26 cellular contexts compared by ENCODE assay signal in genomic region chr20:10328897-10329255, GRCh38.
DNase-seq lines count a peak whose midpoint lies in the region; ATAC-seq, FAIRE-seq and TF ChIP-seq lines count a peak whose summit lies in the region.
"Had no signal": no experiment of that assay in that cellular context is flagged by ENCODE, and none has a peak within 500 bp of the region (broad histone marks: within the 10 kb centered on the region; RNA-seq: fewer than 3 reads in every experiment).

No MANE protein-coding gene starts in this region.

- H3K36me3 ChIP-seq in HEK293 (ENCODE audit: control insufficient read depth in 2 of 2, insufficient read depth in 1 of 2, low read length in 2 of 2) (no peaks in the 10 kb centered on the region), SK-N-SH (replicated peaks in 1 of 2; ENCODE audit: control insufficient read depth in 1 of 2, insufficient read depth in 2 of 2, low read length in 1 of 2) (no peaks in the 10 kb centered on the region)
- H3K36me3 ChIP-seq: gastroesophageal sphincter, lower lobe of right lung, upper lobe of right lung had no signal

- H3K4me1 ChIP-seq in A549 (peaks cover 36% of the 10 kb centered on the region), HEK293 (ENCODE audit: control insufficient read depth, insufficient read depth, low read length) (peaks cover 20% of the 10 kb centered on the region), SK-N-SH (ENCODE audit: control insufficient read depth in 1 of 2, insufficient read depth in 2 of 2, low read depth in 1 of 2, low read length in 1 of 2) (peaks cover 0 to 3% of the 10 kb centered on the region in 2 experiments; a peak in 1 of 4 replicates)
- H3K4me1 ChIP-seq: gastroesophageal sphincter, lower lobe of right lung, upper lobe of right lung had no signal

- TF ChIP-seq EP300 in A549 (IDR thresholded peaks at IDR 0.05), result no peak
- no peak for TF ChIP-seq EP300 in SK-N-SH (IDR thresholded peaks at IDR 0.05; ENCODE audit: borderline replicate concordance in 1 of 2, low read depth in 1 of 2, low read length in 1 of 2)

- H3K4me3 ChIP-seq in A549 (peak overlapping the region; percentile 45), HEK293 (ENCODE audit: low read depth, low read length) (no peak overlapping the region), SK-N-SH (ENCODE audit: low read depth in 2 of 2, low read length in 1 of 2) (no peak overlapping the region)
- H3K4me3 ChIP-seq: gastroesophageal sphincter, GM12878, lower lobe of right lung, mucosa of descending colon, upper lobe of right lung had no signal

- DNase-seq in A549 (ENCODE audit: low read depth in 1 of 2, low spot score in 1 of 2), result peak in 1 of 2 experiments; percentile 44
- DNase-seq in SHP77 (lab: John Stamatoyannopoulos, UW), result peak; percentile 38 to 43
- peak; percentile 33 for DNase-seq in fibroblast of gingiva (ENCODE audit: low read depth)
- DNase-seq in SK-N-SH, result no peak
- DNase-seq in activated gamma-delta T cell treated with Interleukin-2 at 50 U/mL for 16 hours, result no peak
- DNase-seq in posterior cingulate gyrus, result no peak
- DNase-seq: activated CD4-positive, alpha-beta T cell treated with anti-CD3 and anti-CD28 coated beads for 48 hours; activated CD8-positive, alpha-beta memory T cell treated with anti-CD3 and anti-CD28 coated beads, Interleukin-2, amount 10 ng/mL, durations not matched to agents 7 days and 5 days; DMS153; effector CD8-positive, alpha-beta T cell; hypothalamus; Karpas-422; lower lobe of right lung; mucosa of descending colon; NCI-H1105; NCI-H2107; NCI-H510A; upper lobe of right lung had no signal

- H3K9me3 ChIP-seq in A549 (no peaks in the 10 kb centered on the region), HEK293 (ENCODE audit: control insufficient read depth, insufficient read depth, low read depth, low read length) (no peaks in the 10 kb centered on the region), SK-N-SH (no peaks in the 10 kb centered on the region)
- H3K9me3 ChIP-seq: gastroesophageal sphincter, lower lobe of right lung, mucosa of descending colon, upper lobe of right lung had no signal

- POLR2A ChIA-PET in A549 (lab: Yijun Ruan, JAX) (interaction anchor here (1.6 to 2.0 kb wide), 2 partner anchors 23 to 105 kb away, joined by 5 to 14 read pairs; no protein-coding TSS in a partner anchor), HEK293 (lab: Yijun Ruan, JAX) (no interaction called here), SK-N-SH (lab: Yijun Ruan, JAX) (no interaction called here)

- FAIRE-seq in A549 (lab: Jason Lieb, UNC), result no peak
- FAIRE-seq: GM12878, islet of Langerhans had no signal

- no peaks in the 10 kb centered on the region for H3K27me3 ChIP-seq in SK-N-SH (ENCODE audit: insufficient read depth)
- H3K27me3 ChIP-seq: gastroesophageal sphincter, upper lobe of right lung had no signal

- ATAC-seq in A549 (peak; percentile 40 to 45; a peak in 4 of 6 replicates), HG03139 (IDR thresholded peaks at IDR 0.05; ENCODE audit: unreplicated experiment) (no peak)
- ATAC-seq: activated CD8-positive, alpha-beta memory T cell treated with anti-CD3 and anti-CD28 coated beads, Interleukin-2, amount 10 ng/mL, durations not matched to agents 7 days and 5 days; activated T-helper 17 cell treated with anti-CD3 and anti-CD28 coated beads, Interleukin-2, amount 50 U/mL, for 72 hours; gastroesophageal sphincter; GM12878; lower lobe of right lung; mucosa of descending colon; Right ventricle myocardium inferior; upper lobe of right lung had no signal

- TF ChIP-seq CTCF in A549 (IDR thresholded peaks at IDR 0.05), result no peak
- TF ChIP-seq CTCF in HEK293 (tag by site-specific recombination; IDR thresholded peaks at IDR 0.05), result no peak
- TF ChIP-seq CTCF in SK-N-SH (IDR thresholded peaks at IDR 0.05), result no peak

- H2AFZ ChIP-seq in SK-N-SH (ENCODE audit: low read depth), result no peak overlapping the region

- no peaks in the 10 kb centered on the region for H3K79me2 ChIP-seq in SK-N-SH (ENCODE audit: insufficient read depth)

- TF ChIP-seq RAD21 in A549 (conservative IDR thresholded peaks at IDR 0.05 in 1 of 2, IDR thresholded peaks at IDR 0.05 in 1 of 2) (no peak), SK-N-SH (IDR thresholded peaks at IDR 0.05; ENCODE audit: low read length) (no peak)

- H4K20me1 ChIP-seq in SK-N-SH (ENCODE audit: insufficient read depth), result no peaks in the 10 kb centered on the region

- TF ChIP-seq POLR2A in A549 (IDR thresholded peaks at IDR 0.05; ENCODE audit: low read length), result no peak

- H3K9ac ChIP-seq in SK-N-SH, result no peak overlapping the region

- peak overlapping the region; percentile 84 for H3K4me2 ChIP-seq in A549
- H3K4me2 ChIP-seq in SK-N-SH, result no peak overlapping the region

- intact Hi-C loops in posterior cingulate gyrus (cut with DNase I), result no loop called here

- H3K9me2 ChIP-seq in SK-N-SH, result no peaks in the 10 kb centered on the region

- WGBS in A549 (ENCODE audit: missing lambda C conversion rate), result 12% methylated on average over 4 of the region's 4 CpGs
- WGBS in SK-N-SH (ENCODE audit: low lambda C conversion rate), result 76% methylated on average over 4 of the region's 4 CpGs

- H3K27ac ChIP-seq in A549, result peak overlapping the region; percentile 87 to 91
- no peak overlapping the region for H3K27ac ChIP-seq in HEK293 (ENCODE audit: extremely low read depth, low read depth, low read length)
- H3K27ac ChIP-seq in SK-N-SH (ENCODE audit: low read depth in 2 of 2, low read length in 1 of 2), result no peak overlapping the region
- H3K27ac ChIP-seq: C4-2B, gastroesophageal sphincter, lower lobe of right lung, upper lobe of right lung had no signal

- H3F3A ChIP-seq in SK-N-SH (replicated peaks; ENCODE audit: insufficient read depth), result no peaks in the 10 kb centered on the region

- CTCF ChIA-PET in A549 (lab: Yijun Ruan, JAX), result interaction anchor here (0.7 to 3.1 kb wide), 7 partner anchors 8 to 351 kb away, joined by 3 to 9 read pairs (median 4); no protein-coding TSS in a partner anchor
- CTCF ChIA-PET in HEK293 (lab: Yijun Ruan, JAX), result interaction anchor here (0.6 kb wide), 1 partner anchor 202 kb away, joined by 3 read pairs; no protein-coding TSS in a partner anchor
- CTCF ChIA-PET in SK-N-SH (lab: Yijun Ruan, JAX), result interaction anchor here (0.7 kb wide), 1 partner anchor 801 kb away, joined by 3 read pairs; no protein-coding TSS in a partner anchor

TF ChIP-seq in A549, 52 proteins besides CTCF, POLR2A, EP300 and RAD21 (continues in another document):
- TF ChIP-seq PHF8 (IDR thresholded peaks at IDR 0.05; ENCODE audit: borderline replicate concordance, low read depth) (no peak), TP53 (CRISPR knock-in tag; IDR thresholded peaks at IDR 0.05) (no peak), POLR2AphosphoS2 (conservative IDR thresholded peaks at IDR 0.05; ENCODE audit: low read length) (no peak), ZNF302 (CRISPR knock-in tag; IDR thresholded peaks at IDR 0.05) (no peak), ZFP36 (IDR thresholded peaks at IDR 0.05; ENCODE audit: borderline replicate concordance, partially characterized antibody) (no peak), KDM1A (IDR thresholded peaks at IDR 0.05; ENCODE audit: low read depth) (no peak), JUN (IDR thresholded peaks at IDR 0.05) (0 out of 5 replicates have a peak, but pooled peaks of 1 of the 2 experiments have one; percentile 27), SMC3 (IDR thresholded peaks at IDR 0.05) (peak; percentile 2; the same call in 1 of the 3 replicates), EHF (CRISPR knock-in tag; IDR thresholded peaks at IDR 0.05) (no peak), CBX2 (IDR thresholded peaks at IDR 0.05; ENCODE audit: borderline replicate concordance, low read depth) (no peak), EHMT2 (IDR thresholded peaks at IDR 0.05; ENCODE audit: low read depth) (no peak), ZC3H11A (IDR thresholded peaks at IDR 0.05) (no peak)

TF ChIP-seq in HEK293, 187 proteins besides CTCF, POLR2A, EP300 and RAD21 (continues in another document):
- TF ChIP-seq, protein P1, sequence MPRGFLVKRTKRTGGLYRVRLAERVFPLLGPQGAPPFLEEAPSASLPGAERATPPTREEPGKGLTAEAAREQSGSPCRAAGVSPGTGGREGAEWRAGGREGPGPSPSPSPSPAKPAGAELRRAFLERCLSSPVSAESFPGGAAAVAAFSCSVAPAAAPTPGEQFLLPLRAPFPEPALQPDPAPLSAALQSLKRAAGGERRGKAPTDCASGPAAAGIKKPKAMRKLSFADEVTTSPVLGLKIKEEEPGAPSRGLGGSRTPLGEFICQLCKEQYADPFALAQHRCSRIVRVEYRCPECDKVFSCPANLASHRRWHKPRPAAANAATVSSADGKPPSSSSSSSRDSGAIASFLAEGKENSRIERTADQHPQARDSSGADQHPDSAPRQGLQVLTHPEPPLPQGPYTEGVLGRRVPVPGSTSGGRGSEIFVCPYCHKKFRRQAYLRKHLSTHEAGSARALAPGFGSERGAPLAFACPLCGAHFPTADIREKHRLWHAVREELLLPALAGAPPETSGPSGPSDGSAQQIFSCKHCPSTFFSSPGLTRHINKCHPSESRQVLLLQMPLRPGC (tag by site-specific recombination; IDR thresholded peaks at IDR 0.05), result peak; percentile 19; the same call in 1 of the 2 replicates
- TF ChIP-seq OSR2 (tag by site-specific recombination; IDR thresholded peaks at IDR 0.05), result peak; percentile 58; the same call in 1 of the 2 replicates
- 0 out of 2 replicates have a peak, but pooled peaks have one; percentile 25 for TF ChIP-seq ZEB2 (tag by site-specific recombination; IDR thresholded peaks at IDR 0.05)
- TF ChIP-seq KLF1 (tag by site-specific recombination; IDR thresholded peaks at IDR 0.05), result no peak

TF ChIP-seq in SK-N-SH, 30 proteins besides CTCF, POLR2A, EP300 and RAD21:
- TF ChIP-seq CHD2 (IDR thresholded peaks at IDR 0.05; ENCODE audit: low read length, partially characterized antibody), result no peak
- no peak for TF ChIP-seq TEAD4 (IDR thresholded peaks at IDR 0.05; ENCODE audit: borderline replicate concordance, insufficient read depth)
- TF ChIP-seq, protein P2, sequence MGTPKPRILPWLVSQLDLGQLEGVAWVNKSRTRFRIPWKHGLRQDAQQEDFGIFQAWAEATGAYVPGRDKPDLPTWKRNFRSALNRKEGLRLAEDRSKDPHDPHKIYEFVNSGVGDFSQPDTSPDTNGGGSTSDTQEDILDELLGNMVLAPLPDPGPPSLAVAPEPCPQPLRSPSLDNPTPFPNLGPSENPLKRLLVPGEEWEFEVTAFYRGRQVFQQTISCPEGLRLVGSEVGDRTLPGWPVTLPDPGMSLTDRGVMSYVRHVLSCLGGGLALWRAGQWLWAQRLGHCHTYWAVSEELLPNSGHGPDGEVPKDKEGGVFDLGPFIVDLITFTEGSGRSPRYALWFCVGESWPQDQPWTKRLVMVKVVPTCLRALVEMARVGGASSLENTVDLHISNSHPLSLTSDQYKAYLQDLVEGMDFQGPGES (IDR thresholded peaks at IDR 0.05; ENCODE audit: low read depth, low read length), result no peak
- no peak for TF ChIP-seq GABPA (IDR thresholded peaks at IDR 0.05; ENCODE audit: low read depth)
- no peak for TF ChIP-seq RFX5 (IDR thresholded peaks at IDR 0.05; ENCODE audit: low read length)

Comparison
In these comparisons a context has a peak if more than half of its experiments do, and no peak if none do; other contexts are left out.
1. DNase-seq: peak in SHP77 (2 of 2) and fibroblast of gingiva (single experiment); none in SK-N-SH (single experiment), activated gamma-delta T cell treated with Interleukin-2 at 50 U/mL for 16 hours (single experiment) and posterior cingulate gyrus (0 of 10).
2. H3K27ac ChIP-seq: peak in A549 (2 of 2); none in HEK293 (single experiment) and SK-N-SH (0 of 2).